ENCODE assay signal across 14 cellular contexts in genomic region chr2:106497321-106497720, GRCh38. TPM values are rescaled to one million over a fixed set of nuclear protein-coding genes. Genes with fewer than 3 reads are reported as not detected.
"Had no signal": no experiment of that assay in that cellular context is flagged by ENCODE, and none has a peak within 500 bp of the region (broad histone marks: within the 10 kb centered on the region; RNA-seq: fewer than 3 reads in every experiment).

No MANE protein-coding gene starts in this region.

RNA-seq across cellular contexts. Expression of gene CD8B2, which starts 10.2 kb away (rescaled TPM):
- total RNA-seq: mammary epithelial cell, omental fat pad, progenitor cell of endocrine pancreas, pulmonary artery endothelial cell, renal cortical epithelial cell, right atrium auricular region, right lobe of liver, subcutaneous adipose tissue, thoracic aorta, upper lobe of right lung had no signal
- polyA plus RNA-seq: heart left ventricle, liver, mammary epithelial cell, neural cell, ovary had no signal
